1 cellular context compared by ENCODE assay signal in genomic region chr7:25159983-25160596, GRCh38.
TF ChIP-seq lines count a peak whose summit lies in the region.

No MANE protein-coding gene starts in this region.

TF ChIP-seq in HepG2, 621 proteins besides CTCF, POLR2A, EP300 and RAD21 (continued from another document):
- TF ChIP-seq SMC3 (IDR thresholded peaks at IDR 0.05; ENCODE audit: low read length) = 0 out of 2 replicates have a peak, but pooled peaks have one; percentile 4
